Comparison of ENCODE assay signal across 24 cellular contexts in genomic region chr10:124086097-124086710, GRCh38. TPM values are rescaled to one million over a fixed set of nuclear protein-coding genes. Genes with fewer than 3 reads are reported as not detected.
DNase-seq lines count a peak whose midpoint lies in the region; ATAC-seq and TF ChIP-seq lines count a peak whose summit lies in the region.
"Had no signal": no experiment of that assay in that cellular context is flagged by ENCODE, and none has a peak within 500 bp of the region (broad histone marks: within the 10 kb centered on the region; RNA-seq: fewer than 3 reads in every experiment).

No MANE protein-coding gene starts in this region.

- peaks cover 63% of the 10 kb centered on the region for H3K4me1 ChIP-seq in OCI-LY7 (ENCODE audit: insufficient read depth, low read length, poor library complexity, severe bottlenecking)
- peaks cover 29 to 53% of the 10 kb centered on the region in 2 donors for H3K4me1 ChIP-seq in gastrocnemius medialis
- H3K4me1 ChIP-seq: Caco-2, prostate gland, SJCRH30 had no signal

- ATAC-seq in left colon (peak; percentile 29), gastrocnemius medialis (no peak), GM19452 (IDR thresholded peaks at IDR 0.05; ENCODE audit: unreplicated experiment) (no peak), HG03469 (IDR thresholded peaks at IDR 0.05; ENCODE audit: unreplicated experiment) (no peak)
- ATAC-seq: activated T-cell treated with anti-CD3 and anti-CD28 coated beads, Interleukin-2, amount 50 U/mL, for 72 hours; T-cell had no signal

- H3K36me3 ChIP-seq in OCI-LY7 (ENCODE audit: insufficient read depth, low read length) (peaks cover 23% of the 10 kb centered on the region), gastrocnemius medialis (no peaks in the 10 kb centered on the region)
- H3K36me3 ChIP-seq: BE2C, prostate gland, SJCRH30, upper lobe of left lung had no signal

- H3K79me2 ChIP-seq in OCI-LY7 (ENCODE audit: insufficient read depth, low read depth, low read length) = peaks cover 55% of the 10 kb centered on the region

- intact Hi-C loops in OCI-LY7 (cut with micrococcal nuclease; ENCODE audit: unreplicated experiment) = no loop called here
- intact Hi-C loops in left colon (cut with DNase I, micrococcal nuclease) = no loop called here
- intact Hi-C loops in gastrocnemius medialis (cut with DNase I; ENCODE audit: low total_unique reads) = no loop called here

- peak overlapping the region; percentile 30; the same call in 1 of the 2 replicates for H3K4me2 ChIP-seq in OCI-LY7 (ENCODE audit: low read length)

- H3K4me3 ChIP-seq in OCI-LY7 (ENCODE audit: low read depth, low read length, poor library complexity, severe bottlenecking) (no peak overlapping the region), gastrocnemius medialis (no peak overlapping the region)
- H3K4me3 ChIP-seq: prostate gland, SJCRH30, skin epidermis, upper lobe of left lung had no signal

- no peaks in the 10 kb centered on the region for H3K9me2 ChIP-seq in OCI-LY7 (ENCODE audit: insufficient read depth, low read length)

- CTCF ChIA-PET in OCI-LY7 (lab: Charles Lee; ENCODE audit: unreplicated experiment) = interaction anchor here (1.0 to 2.1 kb wide), 3 partner anchors 11 to 21 kb away, joined by 3 to 5 read pairs (median 3); no protein-coding TSS in a partner anchor

- POLR2A ChIA-PET in OCI-LY7 (lab: Charles Lee) = interaction anchor here (1.1 to 4.0 kb wide), 4 partner anchors 13 to 20 kb away, joined by 3 to 19 read pairs (median 4); no protein-coding TSS in a partner anchor

- BruUV-seq in OCI-LY7 (replicated peaks; lab: Mats Ljungman, UMichigan) = no TSS peak

- DNase-seq in OCI-LY7 (ENCODE audit: low spot score) (no peak), left colon (no peak), gastrocnemius medialis (no peak), hepatic stellate cell (ENCODE audit: low spot score) (no peak), middle frontal gyrus (ENCODE audit: extremely low spot score, low spot score) (no peak)
- DNase-seq: activated CD4-positive, CD25-positive, alpha-beta regulatory T cell; activated naive CD4-positive, alpha-beta T cell; activated T-cell treated with anti-CD3 and anti-CD28 coated beads, Interleukin-2, amount 50 U/mL, for 72 hours; BE2C; Caco-2; DMS79 treated with DMSO at 0.1 percent for 48 hours; mammary epithelial cell; NCI-H1092 treated with DMSO at 0.1 percent for 48 hours; NCI-H187 treated with DMSO at 0.1 percent for 48 hours; NCI-H524 treated with DMSO at 0.1 percent for 48 hours; nucleus accumbens; SJCRH30; T-cell; upper lobe of left lung had no signal

- H3K9me3 ChIP-seq in OCI-LY7 (ENCODE audit: low read length) = no peaks in the 10 kb centered on the region
- H3K9me3 ChIP-seq in gastrocnemius medialis = no peaks in the 10 kb centered on the region
- H3K9me3 ChIP-seq: BE2C, Caco-2, prostate gland, SJCRH30, upper lobe of left lung had no signal

- TF ChIP-seq CTCF in C4-2B (conservative IDR thresholded peaks at IDR 0.05) (no peak), OCI-LY7 (conservative IDR thresholded peaks at IDR 0.05; ENCODE audit: low read length) (no peak), gastrocnemius medialis (IDR thresholded peaks at IDR 0.05 in 4 of 5, conservative IDR thresholded peaks at IDR 0.05 in 1 of 5) (no peak)

- H4K20me1 ChIP-seq in OCI-LY7 (ENCODE audit: insufficient read depth, low read length) = peaks cover 12% of the 10 kb centered on the region

- in situ Hi-C loops in gastrocnemius medialis (cut with MboI; ENCODE audit: low sequenced_read_pairs in 4 of 4) = no loop called here

- H3K27ac ChIP-seq in C4-2B = peak overlapping the region; percentile 41; the same call in 1 of the 2 replicates
- no peak overlapping the region for H3K27ac ChIP-seq in OCI-LY7 (ENCODE audit: low read depth, low read length, poor library complexity, severe bottlenecking)
- H3K27ac ChIP-seq in gastrocnemius medialis = peak overlapping the region in 3 of 4 donors; percentile 14 to 91 (median 34)
- H3K27ac ChIP-seq: prostate gland, SJCRH30, skin epidermis had no signal

- no peaks in the 10 kb centered on the region for H3K27me3 ChIP-seq in gastrocnemius medialis

- H2AFZ ChIP-seq in OCI-LY7 (ENCODE audit: low read length) = no peak overlapping the region

- no peak for TF ChIP-seq POLR2A in gastrocnemius medialis (IDR thresholded peaks at IDR 0.05)

RNA-seq across cellular contexts. Expression of gene CHST15, which starts 7.2 kb away (rescaled TPM):
- 19.9 and 26.4 TPM in 2 replicates for total RNA-seq in OCI-LY7 (2014; rRNA removed; shearing (Covaris generic))
- total RNA-seq in OCI-LY7 (2022) (14.7 and 19.2 TPM in 2 replicates), left colon (10 to 100 TPM in 1 of 2 donors, 1 to 10 TPM in 1; 2.7 to 11.6 TPM), gastrocnemius medialis (10 to 100 TPM in 3 of 4 donors, 1 to 10 TPM in 1; 9.0 to 32.2 (median 20.3) TPM)
